9 cellular contexts compared by ENCODE assay signal in the genomic region with DNA sequence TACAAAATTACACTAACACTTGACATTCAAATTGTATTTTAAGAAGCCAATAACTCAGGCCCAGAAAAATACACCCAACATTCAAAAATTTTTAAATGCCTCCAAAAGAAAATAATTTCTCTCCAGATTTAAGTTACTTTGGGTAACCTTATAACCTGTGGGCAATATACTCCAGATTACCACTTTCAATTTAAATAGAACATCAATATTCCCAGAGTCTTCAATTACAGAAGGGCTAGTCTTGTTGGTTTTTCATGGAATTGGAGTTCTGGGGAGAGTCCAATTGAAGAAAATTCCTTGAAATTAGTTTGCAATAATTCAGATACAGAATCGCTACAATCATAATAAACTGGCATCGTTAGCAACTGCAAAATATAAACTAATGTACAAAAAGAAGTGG. TPM values are rescaled to one million over a fixed set of nuclear protein-coding genes. Genes with fewer than 3 reads are reported as not detected.
DNase-seq lines count a peak whose midpoint lies in the region; ATAC-seq and TF ChIP-seq lines count a peak whose summit lies in the region.
"Had no signal": no experiment of that assay in that cellular context is flagged by ENCODE, and none has a peak within 500 bp of the region (broad histone marks: within the 10 kb centered on the region; RNA-seq: fewer than 3 reads in every experiment).

No MANE protein-coding gene starts in this region.

- ATAC-seq in CD4-positive, alpha-beta T cell (ENCODE audit: poor library complexity) = no peak
- no peak for ATAC-seq in HG03159 (IDR thresholded peaks at IDR 0.05; ENCODE audit: unreplicated experiment)

- H3K4me3 ChIP-seq in NT2/D1 (ENCODE audit: insufficient read length, low read depth) (peak overlapping the region; percentile 96), endocrine pancreas (ENCODE audit: control insufficient read depth, insufficient read depth, low read length) (peak overlapping the region; percentile 99), neutrophil (ENCODE audit: low read depth in 1 of 2, low read length in 1 of 2) (peak overlapping the region; percentile 0 to 98)

- peaks cover 65% of the 10 kb centered on the region for H3K4me1 Mint-ChIP-seq in CD4-positive, alpha-beta T cell (ENCODE audit: low read depth)

- H3K4me1 ChIP-seq in NT2/D1 (ENCODE audit: insufficient read depth, insufficient read length) (no peaks in the 10 kb centered on the region), endocrine pancreas (ENCODE audit: control insufficient read depth, insufficient read depth, low read length) (peaks cover 6% of the 10 kb centered on the region), neutrophil (ENCODE audit: control insufficient read depth in 1 of 2, insufficient read depth in 1 of 2, low read depth in 1 of 2, low read length in 1 of 2) (peaks cover 27 to 42% of the 10 kb centered on the region in 2 experiments)

- peak overlapping the region; percentile 100 for H3K27ac Mint-ChIP-seq in CD4-positive, alpha-beta T cell

- no peak for DNase-seq in CD4-positive, alpha-beta T cell
- DNase-seq in NT2/D1 (ENCODE audit: low read depth, low spot score) = no peak
- no peak for DNase-seq in stimulated activated naive CD4-positive, alpha-beta T cell (lab: John Stamatoyannopoulos, UW)
- no peak for DNase-seq in NCI-H748 (lab: John Stamatoyannopoulos, UW; ENCODE audit: unreplicated experiment)
- DNase-seq in foreskin melanocyte = no peak
- DNase-seq: activated gamma-delta T cell had no signal

- H3K36me3 ChIP-seq in NT2/D1 (ENCODE audit: insufficient read depth, insufficient read length, low read length) (peaks cover 34% of the 10 kb centered on the region), endocrine pancreas (ENCODE audit: control insufficient read depth, insufficient read depth, low read length) (no peaks in the 10 kb centered on the region), neutrophil (peaks cover 18% of the 10 kb centered on the region)

- CTCF ChIA-PET in CD4-positive, alpha-beta T cell (lab: Charles Lee) = interaction anchor here (1.1 kb wide), 1 partner anchor 90 kb away, joined by 4 read pairs; a partner anchor contains a TSS

- H3K9me3 ChIP-seq in CD4-positive, alpha-beta T cell (ENCODE audit: control insufficient read depth, low read length) = no peaks in the 10 kb centered on the region
- H3K9me3 ChIP-seq in NT2/D1 (ENCODE audit: insufficient read depth, low read length) (no peaks in the 10 kb centered on the region), endocrine pancreas (ENCODE audit: control insufficient read depth, low read length) (no peaks in the 10 kb centered on the region), neutrophil (no peaks in the 10 kb centered on the region)

- POLR2A ChIA-PET in CD4-positive, alpha-beta T cell (lab: Charles Lee) = interaction anchor here (2.5 kb wide), 1 partner anchor 532 kb away, joined by 17 read pairs; a partner anchor contains a TSS

- H3K27me3 ChIP-seq in CD4-positive, alpha-beta T cell (ENCODE audit: control insufficient read depth, insufficient read depth, low read length) = no peaks in the 10 kb centered on the region
- H3K27me3 ChIP-seq in NT2/D1 (ENCODE audit: insufficient read depth, insufficient read length) (no peaks in the 10 kb centered on the region), endocrine pancreas (ENCODE audit: control insufficient read depth, insufficient read depth, low read length) (no peaks in the 10 kb centered on the region), neutrophil (no peaks in the 10 kb centered on the region)

- peak overlapping the region; percentile 24 for H3K9ac ChIP-seq in NT2/D1 (ENCODE audit: insufficient read length, low read depth)
- H3K9ac ChIP-seq in endocrine pancreas (ENCODE audit: control insufficient read depth, insufficient read depth, low read length) = no peak overlapping the region

- no peak overlapping the region for H3K27ac ChIP-seq in CD4-positive, alpha-beta T cell (ENCODE audit: low read depth, low read length)
- peak overlapping the region; percentile 99 for H3K27ac ChIP-seq in neutrophil

- no peak for TF ChIP-seq CTCF in CD4-positive, alpha-beta T cell (IDR thresholded peaks at IDR 0.05)
- no peak for TF ChIP-seq CTCF in neutrophil (IDR thresholded peaks at IDR 0.05)

- peaks cover 68% of the 10 kb centered on the region for H3K36me3 Mint-ChIP-seq in CD4-positive, alpha-beta T cell (ENCODE audit: low read depth)

- H3K4me3 Mint-ChIP-seq in CD4-positive, alpha-beta T cell = peak overlapping the region; percentile 98

- intact Hi-C loops in CD4-positive, alpha-beta T cell (cut with DNase I, micrococcal nuclease) = loop anchor here in 1 of 2 experiments (5.0 kb wide), 1 partner anchor 191 kb away; no protein-coding TSS in a partner anchor

- H3K27me3 Mint-ChIP-seq in CD4-positive, alpha-beta T cell = no peaks in the 10 kb centered on the region

- no peaks in the 10 kb centered on the region for H3K9me3 Mint-ChIP-seq in CD4-positive, alpha-beta T cell

RNA-seq across cellular contexts. Expression of a gene that starts 2.0 kb away (rescaled TPM):
- 100 to 1,000 TPM; 189 to 205 TPM for total RNA-seq in CD4-positive, alpha-beta T cell

Comparison
In these comparisons a context has a peak if more than half of its experiments do, and no peak if none do; other contexts are left out.
1. H3K4me3 ChIP-seq: peak in every context shown above with its lines; median percentile 99 in endocrine pancreas; 96 in NT2/D1; 49 in neutrophil.